Comparison of ENCODE assay signal across 14 cellular contexts in genomic region chr7:106247827-106248201, GRCh38. TPM values are rescaled to one million over a fixed set of nuclear protein-coding genes. Genes with fewer than 3 reads are reported as not detected.
DNase-seq lines count a peak whose midpoint lies in the region; ATAC-seq and TF ChIP-seq lines count a peak whose summit lies in the region.
"Had no signal": no experiment of that assay in that cellular context is flagged by ENCODE, and none has a peak within 500 bp of the region (broad histone marks: within the 10 kb centered on the region; RNA-seq: fewer than 3 reads in every experiment).

No MANE protein-coding gene starts in this region.

- no peak overlapping the region for H3K9ac ChIP-seq in endodermal cell (ENCODE audit: extremely low read depth, low read length, poor library complexity, severe bottlenecking)

- no peak overlapping the region for H3K4me3 Mint-ChIP-seq in activated CD4-positive, alpha-beta T cell treated with anti-CD3 and anti-CD28 coated beads for 36 hours
- no peak overlapping the region for H3K4me3 Mint-ChIP-seq in activated CD4-positive, alpha-beta T cell treated with anti-CD3 and anti-CD28 coated beads, Interleukin-2, amount 10 ng/mL, durations not matched to agents 24 days and 14 days
- H3K4me3 Mint-ChIP-seq in Calu3 (ENCODE audit: low read depth, unreplicated experiment) (peak overlapping the region; percentile 13), endodermal cell (no peak overlapping the region), HFFc6 (no peak overlapping the region)

- H3K36me3 ChIP-seq in endodermal cell (ENCODE audit: control insufficient read depth, insufficient read depth, low read length), result peaks cover 52% of the 10 kb centered on the region
- H3K36me3 ChIP-seq in neutrophil, result peaks cover 62% of the 10 kb centered on the region

- peaks cover 16% of the 10 kb centered on the region for H3K9me3 Mint-ChIP-seq in activated CD4-positive, alpha-beta T cell treated with anti-CD3 and anti-CD28 coated beads for 36 hours (ENCODE audit: low read depth)
- peaks cover 10% of the 10 kb centered on the region for H3K9me3 Mint-ChIP-seq in activated CD4-positive, alpha-beta T cell treated with anti-CD3 and anti-CD28 coated beads, Interleukin-2, amount 10 ng/mL, durations not matched to agents 24 days and 14 days
- H3K9me3 Mint-ChIP-seq in Calu3 (ENCODE audit: low read depth, unreplicated experiment), result peaks cover 12% of the 10 kb centered on the region
- peaks cover 21% of the 10 kb centered on the region for H3K9me3 Mint-ChIP-seq in endodermal cell
- peaks cover 16% of the 10 kb centered on the region for H3K9me3 Mint-ChIP-seq in HFFc6

- no peak overlapping the region for H3K27ac Mint-ChIP-seq in activated CD4-positive, alpha-beta T cell treated with anti-CD3 and anti-CD28 coated beads for 36 hours
- no peak overlapping the region for H3K27ac Mint-ChIP-seq in activated CD4-positive, alpha-beta T cell treated with anti-CD3 and anti-CD28 coated beads, Interleukin-2, amount 10 ng/mL, durations not matched to agents 24 days and 14 days
- H3K27ac Mint-ChIP-seq in Calu3 (ENCODE audit: unreplicated experiment) (peak overlapping the region; percentile 94), endodermal cell (no peak overlapping the region), HFFc6 (no peak overlapping the region)

- no peak for DNase-seq in activated CD4-positive, alpha-beta T cell treated with anti-CD3 and anti-CD28 coated beads for 36 hours
- no peak for DNase-seq in activated CD4-positive, alpha-beta T cell treated with anti-CD3 and anti-CD28 coated beads, Interleukin-2, amount 10 ng/mL, durations not matched to agents 24 days and 14 days
- DNase-seq in Calu3 (no peak), endodermal cell (no peak), HFFc6 (no peak), foreskin fibroblast (no peak)
- no peak for DNase-seq in stimulated activated CD4-positive, alpha-beta T cell treated with anti-CD3 and anti-CD28 coated beads, Interleukin-4, amount 100 ng/mL, for 24 hours
- DNase-seq: C1 segment of cervical spinal cord, EL, Karpas-422, NCI-H1105 treated with DMSO at 0.1 percent for 48 hours, NCI-H187 treated with DMSO at 0.1 percent for 48 hours, NCI-H2171 treated with DMSO at 0.1 percent for 48 hours had no signal

- no peaks in the 10 kb centered on the region for H3K4me1 Mint-ChIP-seq in activated CD4-positive, alpha-beta T cell treated with anti-CD3 and anti-CD28 coated beads for 36 hours
- H3K4me1 Mint-ChIP-seq in activated CD4-positive, alpha-beta T cell treated with anti-CD3 and anti-CD28 coated beads, Interleukin-2, amount 10 ng/mL, durations not matched to agents 24 days and 14 days, result peaks cover under 1% of the 10 kb centered on the region
- H3K4me1 Mint-ChIP-seq in Calu3 (ENCODE audit: low read depth, unreplicated experiment) (peaks cover 5% of the 10 kb centered on the region), endodermal cell (peaks cover 3% of the 10 kb centered on the region), HFFc6 (ENCODE audit: low read depth) (peaks cover 7% of the 10 kb centered on the region)

- H3K4me1 ChIP-seq in endodermal cell (ENCODE audit: control insufficient read depth, insufficient read depth, low read length) (no peaks in the 10 kb centered on the region), neutrophil (ENCODE audit: control insufficient read depth in 1 of 2, insufficient read depth in 1 of 2, low read depth in 1 of 2, low read length in 1 of 2) (peaks cover 0 to 20% of the 10 kb centered on the region in 2 experiments)

- peaks cover 46% of the 10 kb centered on the region for H3K36me3 Mint-ChIP-seq in activated CD4-positive, alpha-beta T cell treated with anti-CD3 and anti-CD28 coated beads for 36 hours (ENCODE audit: low read depth)
- peaks cover 41% of the 10 kb centered on the region for H3K36me3 Mint-ChIP-seq in activated CD4-positive, alpha-beta T cell treated with anti-CD3 and anti-CD28 coated beads, Interleukin-2, amount 10 ng/mL, durations not matched to agents 24 days and 14 days (ENCODE audit: low read depth)
- H3K36me3 Mint-ChIP-seq in Calu3 (ENCODE audit: insufficient read depth, unreplicated experiment) (peaks cover 59% of the 10 kb centered on the region), endodermal cell (ENCODE audit: low read depth) (peaks cover 41% of the 10 kb centered on the region), HFFc6 (ENCODE audit: low read depth) (peaks cover 31% of the 10 kb centered on the region)

- no peaks in the 10 kb centered on the region for H3K27me3 Mint-ChIP-seq in activated CD4-positive, alpha-beta T cell treated with anti-CD3 and anti-CD28 coated beads for 36 hours
- H3K27me3 Mint-ChIP-seq in activated CD4-positive, alpha-beta T cell treated with anti-CD3 and anti-CD28 coated beads, Interleukin-2, amount 10 ng/mL, durations not matched to agents 24 days and 14 days, result no peaks in the 10 kb centered on the region
- no peaks in the 10 kb centered on the region for H3K27me3 Mint-ChIP-seq in Calu3 (ENCODE audit: unreplicated experiment)
- no peaks in the 10 kb centered on the region for H3K27me3 Mint-ChIP-seq in endodermal cell (ENCODE audit: insufficient read depth)
- H3K27me3 Mint-ChIP-seq in HFFc6 (ENCODE audit: insufficient read depth), result 0 out of 2 replicates have a peak, but pooled peaks cover 4% of the 10 kb centered on the region

- H3K4me3 ChIP-seq in endodermal cell (ENCODE audit: low read length) (peak overlapping the region; percentile 50), neutrophil (ENCODE audit: low read depth in 1 of 2, low read length in 1 of 2) (no peak overlapping the region), foreskin fibroblast (ENCODE audit: low read depth in 1 of 2, low read length in 2 of 2) (no peak overlapping the region)

- H3K27me3 ChIP-seq in endodermal cell (ENCODE audit: control insufficient read depth, insufficient read depth, low read length, poor library complexity, severe bottlenecking) (no peaks in the 10 kb centered on the region), neutrophil (no peaks in the 10 kb centered on the region)

- POLR2A ChIA-PET in activated CD4-positive, alpha-beta T cell treated with anti-CD3 and anti-CD28 coated beads for 36 hours (lab: Charles Lee), result interaction anchor here (0.9 kb wide), 1 partner anchor 30 kb away, joined by 3 read pairs; no protein-coding TSS in a partner anchor

- TF ChIP-seq CTCF in Calu3 (IDR thresholded peaks at IDR 0.05; ENCODE audit: unreplicated experiment) (no peak), endodermal cell (conservative IDR thresholded peaks at IDR 0.05) (no peak), neutrophil (IDR thresholded peaks at IDR 0.05) (no peak), HFFc6 (IDR thresholded peaks at IDR 0.05) (no peak), foreskin fibroblast (IDR thresholded peaks at IDR 0.05; ENCODE audit: low read depth, low read length) (no peak)

- CTCF ChIA-PET in activated CD4-positive, alpha-beta T cell treated with anti-CD3 and anti-CD28 coated beads for 36 hours (lab: Charles Lee), result interaction anchor here (1.0 kb wide), 1 partner anchor 22 kb away, joined by 3 read pairs; no protein-coding TSS in a partner anchor
- CTCF ChIA-PET in Calu3 (lab: Charles Lee), result no interaction called here

- WGBS in endodermal cell (ENCODE audit: insufficient coverage in 1 of 2, insufficient read length in 1 of 2), 2 experiments, result 95 to 100% methylated on average over 3 to 4 of the region's 4 CpGs

- peak; percentile 36 for ATAC-seq in activated CD4-positive, alpha-beta T cell treated with anti-CD3 and anti-CD28 coated beads for 36 hours

- H3K9me3 ChIP-seq in endodermal cell (ENCODE audit: control insufficient read depth, low read length), result peaks cover 52% of the 10 kb centered on the region
- H3K9me3 ChIP-seq in neutrophil, result peaks cover 33% of the 10 kb centered on the region

- intact Hi-C loops in activated CD4-positive, alpha-beta T cell treated with anti-CD3 and anti-CD28 coated beads for 36 hours (cut with DNase I, micrococcal nuclease), result no loop called here
- intact Hi-C loops in activated CD4-positive, alpha-beta T cell treated with anti-CD3 and anti-CD28 coated beads, Interleukin-2, amount 10 ng/mL, durations not matched to agents 24 days and 14 days (cut with micrococcal nuclease), result no loop called here
- intact Hi-C loops in Calu3 (cut with micrococcal nuclease; ENCODE audit: unreplicated experiment), result no loop called here

- no TSS peak for BruUV-seq in Calu3 (replicated peaks; lab: Mats Ljungman, UMichigan)

- H3K27ac ChIP-seq in endodermal cell (ENCODE audit: low read depth, low read length) (no peak overlapping the region), neutrophil (peak overlapping the region; percentile 75)

RNA-seq across cellular contexts. Expression of gene NAMPT, which starts 37.0 kb away (rescaled TPM):
- total RNA-seq in activated CD4-positive, alpha-beta T cell treated with anti-CD3 and anti-CD28 coated beads for 36 hours, result 1,000 to 10,000 TPM in 1 of 2 experiments, 100 to 1,000 TPM in 1; 825 to 1,205 TPM
- 480 and 484 TPM in 2 replicates for total RNA-seq in activated CD4-positive, alpha-beta T cell treated with anti-CD3 and anti-CD28 coated beads, Interleukin-2, amount 10 ng/mL, durations not matched to agents 24 days and 14 days
- total RNA-seq in Calu3 (2022), result 343 and 364 TPM in 2 replicates
- total RNA-seq in endodermal cell, result 100 to 1,000 TPM; 101 to 111 TPM
- 65.9 TPM for polyA plus RNA-seq in endodermal cell (2013, experiment 1 of 2)
- 60.9 TPM for polyA plus RNA-seq in endodermal cell (2013, experiment 2 of 2)
- 10 to 100 TPM; 36.4 to 52.1 (median 44.6) TPM for total RNA-seq in HFFc6 (2021; fragmentation: NEBNext Ultra II Directional; extraction: Animal tissue kit (Norgen Biotek cat#: 25700))
